Comparison of ENCODE assay signal across 28 cellular contexts in the genomic region with DNA sequence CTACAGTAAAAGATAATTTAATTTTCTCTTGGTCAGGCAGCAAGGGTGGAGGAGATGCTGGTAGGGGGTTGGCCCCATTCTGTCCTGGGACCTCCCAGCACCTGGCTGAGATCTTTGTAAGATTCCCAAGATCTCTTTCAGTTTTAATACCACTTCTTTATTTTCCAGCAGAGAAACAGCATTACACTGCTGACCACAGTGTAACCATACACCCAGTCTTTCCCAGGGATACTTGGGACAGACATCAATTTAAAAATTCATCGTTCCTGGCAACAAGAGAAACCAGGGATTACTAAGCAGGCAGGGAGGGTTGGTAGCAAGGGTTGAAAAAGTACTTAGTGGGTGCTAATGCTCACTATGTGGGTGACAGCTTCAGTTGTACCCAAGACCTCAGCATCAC.
"Had no signal": no experiment of that assay in that cellular context is flagged by ENCODE, and none has a peak within 500 bp of the region (broad histone marks: within the 10 kb centered on the region; RNA-seq: fewer than 3 reads in every experiment).

No MANE protein-coding gene starts in this region.

- H3K4me3 Mint-ChIP-seq: activated CD4-positive, alpha-beta memory T cell treated with anti-CD3 and anti-CD28 coated beads for 36 hours; activated CD4-positive, alpha-beta T cell treated with anti-CD3 and anti-CD28 coated beads, Interleukin-2, amount 10 ng/mL, durations not matched to agents 24 days and 14 days; naive thymus-derived CD8-positive, alpha-beta T cell; neural crest cell; stimulated activated memory B cell treated with anti-CD40 and anti-IgM and Interleukin-4, amounts not matched to agents 10 μg/mL and 1 μg/mL and 100 μg/mL, for 72 hours; stimulated activated naive CD8-positive, alpha-beta T cell treated with anti-CD3 and anti-CD28 coated beads, Interleukin-15, amount 100 ng/mL, for 72 hours; type B pancreatic cell had no signal

- H3K27ac Mint-ChIP-seq: activated CD4-positive, alpha-beta T cell treated with anti-CD3 and anti-CD28 coated beads, Interleukin-2, amount 10 ng/mL, durations not matched to agents 24 days and 14 days; naive thymus-derived CD8-positive, alpha-beta T cell; stimulated activated memory B cell treated with anti-CD40 and anti-IgM and Interleukin-4, amounts not matched to agents 10 μg/mL and 1 μg/mL and 100 μg/mL, for 72 hours; stimulated activated naive CD8-positive, alpha-beta T cell treated with anti-CD3 and anti-CD28 coated beads, Interleukin-15, amount 100 ng/mL, for 72 hours; type B pancreatic cell had no signal

- FAIRE-seq: endothelial cell of umbilical vein had no signal

- H3K27me3 Mint-ChIP-seq: type B pancreatic cell had no signal

- ATAC-seq: esophagus mucosa; gastrocnemius medialis; left ventricle myocardium superior; naive thymus-derived CD8-positive, alpha-beta T cell; psoas muscle; stimulated activated memory B cell treated with anti-CD40 and anti-IgM and Interleukin-4, amounts not matched to agents 10 μg/mL and 1 μg/mL and 100 μg/mL, for 72 hours; stimulated activated naive CD8-positive, alpha-beta T cell treated with anti-CD3 and anti-CD28 coated beads, Interleukin-15, amount 100 ng/mL, for 72 hours had no signal

- DNase-seq: activated CD4-positive, alpha-beta memory T cell treated with anti-CD3 and anti-CD28 coated beads for 36 hours; activated CD4-positive, alpha-beta T cell treated with anti-CD3 and anti-CD28 coated beads, Interleukin-2, amount 10 ng/mL, durations not matched to agents 24 days and 14 days; activated CD4-positive, CD25-positive, alpha-beta regulatory T cell treated with anti-CD3 and anti-CD28 coated beads, Interleukin-2, amount 50 U/mL, for 72 hours; activated CD8-positive, alpha-beta memory T cell treated with anti-CD3 and anti-CD28 coated beads, Interleukin-2, amount 50 U/mL, for 4 hours; activated gamma-delta T cell treated with Interleukin-2 at 50 U/mL for 16 hours; activated naive CD4-positive, alpha-beta T cell treated with anti-CD3 and anti-CD28 coated beads, Interleukin-2, amount 50 U/mL, for 16 hours; activated T-cell treated with anti-CD3 and anti-CD28 coated beads, Interleukin-2, amount 50 U/mL, for 1 hour; amniotic stem cell; central memory CD4-positive, alpha-beta T cell; gastrocnemius medialis; islet precursor cell; left ventricle myocardium superior; naive thymus-derived CD8-positive, alpha-beta T cell; nucleus accumbens; psoas muscle; sigmoid colon; stimulated activated CD4-positive, alpha-beta T cell treated with anti-CD3 and anti-CD28 coated beads, Interleukin-1b, Interleukin-23, amount 100 ng/mL, for 48 hours; stimulated activated CD4-positive, alpha-beta T cell treated with anti-CD3 and anti-CD28 coated beads, Interleukin-4, amount 100 ng/mL, for 4 hours; stimulated activated CD8-positive, alpha-beta memory T cell treated with anti-CD3 and anti-CD28 coated beads, Interleukin-4, amount 100 ng/mL, for 48 hours; stimulated activated naive CD8-positive, alpha-beta T cell treated with anti-CD3 and anti-CD28 coated beads, Interleukin-15, amount 100 ng/mL, for 72 hours; substantia nigra; T-helper 9 cell; uterus had no signal

- H3K4me1 Mint-ChIP-seq: neural crest cell; stimulated activated memory B cell treated with anti-CD40 and anti-IgM and Interleukin-4, amounts not matched to agents 10 μg/mL and 1 μg/mL and 100 μg/mL, for 72 hours had no signal

- H3K9me3 Mint-ChIP-seq: activated CD4-positive, alpha-beta memory T cell treated with anti-CD3 and anti-CD28 coated beads for 36 hours; neural crest cell; type B pancreatic cell had no signal

- H3K36me3 Mint-ChIP-seq: activated CD4-positive, alpha-beta memory T cell treated with anti-CD3 and anti-CD28 coated beads for 36 hours; naive thymus-derived CD8-positive, alpha-beta T cell; stimulated activated memory B cell treated with anti-CD40 and anti-IgM and Interleukin-4, amounts not matched to agents 10 μg/mL and 1 μg/mL and 100 μg/mL, for 72 hours; type B pancreatic cell had no signal
